9 cellular contexts compared by ENCODE assay signal in the genomic region with DNA sequence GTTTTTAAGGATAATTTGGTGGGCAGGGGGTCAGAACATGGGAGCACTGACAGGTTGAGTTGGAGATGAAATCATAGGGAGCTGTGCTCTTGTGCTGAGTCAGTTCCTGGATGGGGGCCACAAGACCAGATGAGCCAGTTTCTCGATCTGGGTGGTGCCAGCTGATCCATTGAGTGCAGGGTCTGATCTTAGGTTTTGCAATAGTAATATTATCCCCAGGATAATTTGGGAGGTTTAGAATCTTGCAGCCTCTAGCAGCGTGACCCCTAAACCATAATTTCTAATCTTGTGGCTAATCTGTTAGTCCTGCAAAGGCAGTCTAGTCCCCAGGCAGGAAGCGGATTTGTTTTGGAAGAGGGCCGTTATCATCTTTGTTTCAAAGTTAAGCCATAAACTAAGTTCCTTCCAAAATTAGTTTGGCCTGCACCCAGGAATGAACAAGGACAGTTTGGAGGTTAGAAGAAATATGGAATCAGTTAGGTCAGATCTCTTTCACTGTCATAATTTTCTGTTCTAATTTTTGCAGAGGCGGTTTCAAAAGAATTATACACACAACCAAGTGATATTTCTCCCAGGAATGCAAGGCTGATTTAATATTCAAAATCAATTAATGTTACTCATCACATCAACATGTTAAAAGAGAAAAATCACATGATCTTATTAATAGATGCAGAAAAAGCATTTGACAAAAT. TPM values are rescaled to one million over a fixed set of nuclear protein-coding genes. Genes with fewer than 3 reads are reported as not detected.
DNase-seq lines count a peak whose midpoint lies in the region; ATAC-seq and TF ChIP-seq lines count a peak whose summit lies in the region.
"Had no signal": no experiment of that assay in that cellular context is flagged by ENCODE, and none has a peak within 500 bp of the region (broad histone marks: within the 10 kb centered on the region; RNA-seq: fewer than 3 reads in every experiment).

No MANE protein-coding gene starts in this region.

- TF ChIP-seq POLR2A in sigmoid colon (IDR thresholded peaks at IDR 0.05) = no peak

- H3K9me3 ChIP-seq in left lung = no peaks in the 10 kb centered on the region
- H3K9me3 ChIP-seq in sigmoid colon = no peaks in the 10 kb centered on the region
- H3K9me3 ChIP-seq: tibial artery had no signal

- peaks cover 18 to 33% of the 10 kb centered on the region in 2 donors for H3K4me1 ChIP-seq in left lung
- peaks cover 0 to 14% (median 0%) of the 10 kb centered on the region in 4 donors for H3K4me1 ChIP-seq in sigmoid colon

- 28 to 38% methylated on average over 5 of the region's 5 CpGs for WGBS in sigmoid colon, 2 donors

- no peak overlapping the region for H3K27ac ChIP-seq in left lung
- no peak overlapping the region for H3K27ac ChIP-seq in sigmoid colon
- H3K27ac ChIP-seq: tibial artery had no signal

- TF ChIP-seq CTCF in AG10803 (conservative IDR thresholded peaks at IDR 0.05; ENCODE audit: low read length) (no peak), cardiac fibroblast (IDR thresholded peaks at IDR 0.05; ENCODE audit: low read depth, low read length) (no peak), left lung (IDR thresholded peaks at IDR 0.05) (no peak), sigmoid colon (IDR thresholded peaks at IDR 0.05) (no peak)

- intact Hi-C loops in left lung (cut with DNase I) (no loop called here), sigmoid colon (cut with DNase I) (no loop called here)

- H3K27me3 ChIP-seq in left lung (no peaks in the 10 kb centered on the region), sigmoid colon (no peaks in the 10 kb centered on the region)
- H3K27me3 ChIP-seq: tibial artery had no signal

- DNase-seq in AG10803 (ENCODE audit: low read depth) (peak; percentile 67), M059J (ENCODE audit: low read depth) (peak; percentile 57), cardiac fibroblast (ENCODE audit: low read depth in 2 of 2) (peak; percentile 65), left lung (peak in 1 of 2 donors; percentile 47), NCI-H748 (lab: John Stamatoyannopoulos, UW; ENCODE audit: unreplicated experiment) (no peak), activated gamma-delta T cell treated with Interleukin-2 at 50 U/mL for 16 hours (no peak), sigmoid colon (no peak), germinal center (ENCODE audit: low spot score) (no peak)

- no peak for TF ChIP-seq EP300 in sigmoid colon (IDR thresholded peaks at IDR 0.05)

- H3K4me3 ChIP-seq in AG10803 (ENCODE audit: low read length) = no peak overlapping the region
- no peak overlapping the region for H3K4me3 ChIP-seq in cardiac fibroblast (replicated peaks in 1 of 2; ENCODE audit: low read depth in 2 of 2, low read length in 2 of 2)
- no peak overlapping the region for H3K4me3 ChIP-seq in left lung
- H3K4me3 ChIP-seq in sigmoid colon = no peak overlapping the region
- H3K4me3 ChIP-seq: tibial artery had no signal

- H3K36me3 ChIP-seq in left lung = no peaks in the 10 kb centered on the region
- no peaks in the 10 kb centered on the region for H3K36me3 ChIP-seq in sigmoid colon
- H3K36me3 ChIP-seq: tibial artery had no signal

- ATAC-seq in left lung = peak; percentile 11

RNA-seq across cellular contexts. Expression of gene DBI, which starts 23.0 kb away (rescaled TPM):
- 195 and 214 TPM in 2 replicates for total RNA-seq in M059J (2014; rRNA removed; shearing (Covaris generic))
- total RNA-seq in left lung = 100 to 1,000 TPM; 172 to 175 TPM
- 10 to 100 TPM; 49.5 to 92.4 (median 70.7) TPM for total RNA-seq in sigmoid colon
- polyA plus RNA-seq in sigmoid colon = 1,000 to 10,000 TPM in 2 of 3 donors, 100 to 1,000 TPM in 1; 740 to 1,261 (median 1,072) TPM

RNA-seq across cellular contexts. Expression of gene C2orf76, which starts 23.1 kb away (rescaled TPM):
- total RNA-seq in M059J (2014; rRNA removed; shearing (Covaris generic)) = 5.7 and 11.2 TPM in 2 replicates
- total RNA-seq in left lung (10 to 100 TPM; 11.0 TPM), sigmoid colon (10 to 100 TPM; 11.1 to 18.2 (median 16.9) TPM)
- polyA plus RNA-seq in sigmoid colon = 10 to 100 TPM; 12.8 to 26.4 (median 21.0) TPM

RNA-seq across cellular contexts. Expression of gene TMEM37, which starts 41.9 kb away (rescaled TPM):
- not detected in 2 replicates for total RNA-seq in M059J (2014; rRNA removed; shearing (Covaris generic))
- total RNA-seq in left lung = 10 to 100 TPM; 15.3 to 31.2 TPM
- 1 to 10 TPM in 3 of 4 donors, under 1 TPM in 1; 0.55 to 6.1 (median 2.6) TPM for total RNA-seq in sigmoid colon
- 10 to 100 TPM; 45.0 to 96.9 (median 69.7) TPM for polyA plus RNA-seq in sigmoid colon

Comparison
In these comparisons a context has a peak if more than half of its experiments do, and no peak if none do; other contexts are left out.
1. DNase-seq: peak in AG10803 (single experiment), M059J (single experiment) and cardiac fibroblast (2 of 2); none in NCI-H748 (single experiment), activated gamma-delta T cell treated with Interleukin-2 at 50 U/mL for 16 hours (single experiment), sigmoid colon (single experiment) and germinal center (single experiment).